8 cellular contexts compared by ENCODE assay signal in the genomic region with DNA sequence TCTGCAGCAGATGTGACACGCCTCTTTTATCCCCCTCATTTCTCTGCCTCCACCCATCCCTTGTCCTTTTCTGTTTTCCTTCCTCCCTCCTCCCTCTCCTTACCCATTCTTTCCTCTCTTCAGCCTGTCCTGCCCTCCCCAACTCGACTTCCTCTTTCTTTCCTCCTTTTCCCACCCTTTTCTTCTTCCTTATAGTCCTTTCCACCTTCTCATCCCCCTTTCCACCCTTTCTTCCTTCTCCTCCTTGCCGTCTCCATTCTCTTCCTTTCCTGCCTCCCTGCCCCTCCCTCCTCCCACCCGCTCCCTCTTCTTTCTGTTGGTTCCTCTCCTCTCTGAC. TPM values are rescaled to one million over a fixed set of nuclear protein-coding genes. Genes with fewer than 3 reads are reported as not detected.
A peak's percentile ranks its signal among the peaks of the same experiment; 100 is the strongest.
DNase-seq lines count a peak whose midpoint lies in the region; ATAC-seq, FAIRE-seq and TF ChIP-seq lines count a peak whose summit lies in the region.

No MANE protein-coding gene starts in this region.

- peaks cover 26 to 43% of the 10 kb centered on the region in 2 donors for H3K36me3 Mint-ChIP-seq in activated T-cell treated with anti-CD3 and anti-CD28 coated beads, Interleukin-2, amount 50 U/mL, for 72 hours (ENCODE audit: insufficient read depth in 2 of 2)
- peaks cover 34 to 58% of the 10 kb centered on the region in 2 donors for H3K36me3 Mint-ChIP-seq in activated naive CD4-positive, alpha-beta T cell treated with anti-CD3 and anti-CD28 coated beads, Interleukin-2, amount 50 U/mL, for 72 hours

- no peaks in the 10 kb centered on the region for H3K27me3 Mint-ChIP-seq in activated T-cell treated with anti-CD3 and anti-CD28 coated beads, Interleukin-2, amount 50 U/mL, for 72 hours (ENCODE audit: low read depth)

- H3K4me1 ChIP-seq in thoracic aorta (ENCODE audit: control insufficient read depth in 1 of 2, low read depth in 2 of 2) = peaks cover 6 to 9% of the 10 kb centered on the region in 2 donors

- peak overlapping the region; percentile 71 for H3K27ac ChIP-seq in layer of hippocampus (ENCODE audit: low read depth, low read length)
- H3K27ac ChIP-seq in thoracic aorta = peak overlapping the region in 1 of 2 donors; percentile 74

- H3K4me3 Mint-ChIP-seq in activated T-cell treated with anti-CD3 and anti-CD28 coated beads, Interleukin-2, amount 50 U/mL, for 72 hours = peak overlapping the region; percentile 80 to 87

- ATAC-seq in activated T-cell treated with anti-CD3 and anti-CD28 coated beads, Interleukin-2, amount 50 U/mL, for 72 hours (replicated peaks in 1 of 2) = no peak
- ATAC-seq in activated naive CD4-positive, alpha-beta T cell treated with anti-CD3 and anti-CD28 coated beads, Interleukin-2, amount 50 U/mL, for 72 hours = no peak
- ATAC-seq in thoracic aorta (ENCODE audit: insufficient number of reproducible peaks, low FRiP score, low read depth) (no peak), GM18868 (IDR thresholded peaks at IDR 0.05; ENCODE audit: unreplicated experiment) (no peak)

- H3K9me3 Mint-ChIP-seq in activated T-cell treated with anti-CD3 and anti-CD28 coated beads, Interleukin-2, amount 50 U/mL, for 72 hours = peaks cover 18 to 23% of the 10 kb centered on the region in 2 donors
- peaks cover 16 to 48% of the 10 kb centered on the region in 2 donors for H3K9me3 Mint-ChIP-seq in activated naive CD4-positive, alpha-beta T cell treated with anti-CD3 and anti-CD28 coated beads, Interleukin-2, amount 50 U/mL, for 72 hours

- H3K4me1 Mint-ChIP-seq in activated T-cell treated with anti-CD3 and anti-CD28 coated beads, Interleukin-2, amount 50 U/mL, for 72 hours (ENCODE audit: low read depth) = peaks cover 24% of the 10 kb centered on the region

- DNase-seq in activated T-cell treated with anti-CD3 and anti-CD28 coated beads, Interleukin-2, amount 50 U/mL, for 72 hours = no peak
- no peak for DNase-seq in activated T-cell treated with anti-CD3 and anti-CD28 coated beads for 4 hours
- DNase-seq in activated naive CD4-positive, alpha-beta T cell treated with anti-CD3 and anti-CD28 coated beads, Interleukin-2, amount 50 U/mL, for 72 hours (ENCODE audit: low spot score in 2 of 2) = no peak
- DNase-seq in thoracic aorta (ENCODE audit: low spot score) = no peak
- DNase-seq in GM12892 (ENCODE audit: insufficient read length) = no peak
- DNase-seq in nucleus accumbens (lab: John Stamatoyannopoulos, UW) = no peak

- H3K4me3 ChIP-seq in thoracic aorta = peak overlapping the region; percentile 93

- H3K27me3 ChIP-seq in layer of hippocampus (ENCODE audit: control insufficient read depth, insufficient read depth, low read length) (no peaks in the 10 kb centered on the region), thoracic aorta (replicated peaks; ENCODE audit: insufficient read depth) (no peaks in the 10 kb centered on the region)

- TF ChIP-seq POLR2A in GM12892 (IDR thresholded peaks at IDR 0.05; ENCODE audit: low read depth, low read length) = no peak

- H3K9me3 ChIP-seq in thoracic aorta = peaks cover 3% of the 10 kb centered on the region

- H3K27ac Mint-ChIP-seq in activated T-cell treated with anti-CD3 and anti-CD28 coated beads, Interleukin-2, amount 50 U/mL, for 72 hours = peak overlapping the region; percentile 95
- H3K27ac Mint-ChIP-seq in activated naive CD4-positive, alpha-beta T cell treated with anti-CD3 and anti-CD28 coated beads, Interleukin-2, amount 50 U/mL, for 72 hours = peak overlapping the region; percentile 44 to 82

- no peak for FAIRE-seq in GM12892 (lab: Jason Lieb, UNC)

- no peaks in the 10 kb centered on the region for H3K36me3 ChIP-seq in thoracic aorta

- TF ChIP-seq CTCF in thoracic aorta (IDR thresholded peaks at IDR 0.05) = no peak

RNA-seq across cellular contexts. Expression of gene ZNF71, which starts 0.7 kb away (rescaled TPM):
- 1 to 10 TPM; 5.8 to 6.9 TPM for total RNA-seq in activated T-cell treated with anti-CD3 and anti-CD28 coated beads, Interleukin-2, amount 50 U/mL, for 72 hours
- total RNA-seq in activated naive CD4-positive, alpha-beta T cell treated with anti-CD3 and anti-CD28 coated beads, Interleukin-2, amount 50 U/mL, for 72 hours = 1 to 10 TPM; 4.4 to 4.7 TPM
- total RNA-seq in thoracic aorta = 10 to 100 TPM; 11.6 to 16.2 TPM
- 3.3 TPM for polyA plus RNA-seq in GM12892 (2012; ENCODE audit: missing spikeins)

RNA-seq across cellular contexts. Expression of gene ZNF470, which starts 27.1 kb away (rescaled TPM):
- 1 to 10 TPM; 4.0 to 4.5 TPM for total RNA-seq in activated T-cell treated with anti-CD3 and anti-CD28 coated beads, Interleukin-2, amount 50 U/mL, for 72 hours
- 1 to 10 TPM; 4.4 to 6.3 TPM for total RNA-seq in activated naive CD4-positive, alpha-beta T cell treated with anti-CD3 and anti-CD28 coated beads, Interleukin-2, amount 50 U/mL, for 72 hours
- total RNA-seq in thoracic aorta = 1 to 10 TPM; 4.1 to 5.7 TPM
- polyA plus RNA-seq in GM12892 (2012; ENCODE audit: missing spikeins) = 1.9 TPM

RNA-seq across cellular contexts. Expression of gene SMIM17, which starts 48.5 kb away (rescaled TPM):
- total RNA-seq in activated T-cell treated with anti-CD3 and anti-CD28 coated beads, Interleukin-2, amount 50 U/mL, for 72 hours = under 1 TPM; 0.35 to 0.36 TPM
- under 1 TPM; 0.30 to 0.31 TPM for total RNA-seq in activated naive CD4-positive, alpha-beta T cell treated with anti-CD3 and anti-CD28 coated beads, Interleukin-2, amount 50 U/mL, for 72 hours
- 1 to 10 TPM in 1 of 2 donors, not detected in 1; 4.4 TPM for total RNA-seq in thoracic aorta
- 0.34 TPM for polyA plus RNA-seq in GM12892 (2012; ENCODE audit: missing spikeins)

RNA-seq across cellular contexts. Expression of gene ZFP28, which starts 55.7 kb away (rescaled TPM):
- total RNA-seq in activated T-cell treated with anti-CD3 and anti-CD28 coated beads, Interleukin-2, amount 50 U/mL, for 72 hours = 1 to 10 TPM; 3.3 to 5.7 TPM
- total RNA-seq in activated naive CD4-positive, alpha-beta T cell treated with anti-CD3 and anti-CD28 coated beads, Interleukin-2, amount 50 U/mL, for 72 hours = 1 to 10 TPM; 3.8 to 5.0 TPM
- 10 to 100 TPM; 10.4 to 15.8 TPM for total RNA-seq in thoracic aorta
- not detected for polyA plus RNA-seq in GM12892 (2012; ENCODE audit: missing spikeins)
